ENCODE assay signal across 11 cellular contexts in genomic region chr14:23119362-23120327, GRCh38. TPM values are rescaled to one million over a fixed set of nuclear protein-coding genes. Genes with fewer than 3 reads are reported as not detected.
DNase-seq lines count a peak whose midpoint lies in the region; ATAC-seq, FAIRE-seq and TF ChIP-seq lines count a peak whose summit lies in the region.
"Had no signal": no experiment of that assay in that cellular context is flagged by ENCODE, and none has a peak within 500 bp of the region (broad histone marks: within the 10 kb centered on the region; RNA-seq: fewer than 3 reads in every experiment).

No MANE protein-coding gene starts in this region.

- H3K4me2 ChIP-seq in OCI-LY1 (ENCODE audit: low read length) = peak overlapping the region; percentile 55; the same call in 1 of the 2 replicates
- H3K4me2 ChIP-seq in neural progenitor cell = no peak overlapping the region

- no peaks in the 10 kb centered on the region for H3K9me3 ChIP-seq in OCI-LY1 (ENCODE audit: low read length)
- H3K9me3 ChIP-seq in neural progenitor cell (ENCODE audit: low read depth) = no peaks in the 10 kb centered on the region
- no peaks in the 10 kb centered on the region for H3K9me3 ChIP-seq in heart right ventricle

- 75 to 78% methylated on average over 16 of the region's 16 CpGs for WGBS in heart right ventricle, 2 donors

- H4K20me1 ChIP-seq in OCI-LY1 (ENCODE audit: insufficient read depth, low read length) = no peaks in the 10 kb centered on the region
- no peaks in the 10 kb centered on the region for H4K20me1 ChIP-seq in neural progenitor cell (ENCODE audit: low read depth)

- no peaks in the 10 kb centered on the region for H3K9me3 Mint-ChIP-seq in neural progenitor cell
- H3K9me3 Mint-ChIP-seq in chondrocyte (ENCODE audit: low read depth) = no peaks in the 10 kb centered on the region
- H3K9me3 Mint-ChIP-seq: brain had no signal

- no peak for TF ChIP-seq CTCF in OCI-LY1 (IDR thresholded peaks at IDR 0.05; ENCODE audit: low read length)
- no peak for TF ChIP-seq CTCF in neural progenitor cell (IDR thresholded peaks at IDR 0.05)
- no peak for TF ChIP-seq CTCF in chondrocyte (IDR thresholded peaks at IDR 0.05)
- no peak for TF ChIP-seq CTCF in heart right ventricle (IDR thresholded peaks at IDR 0.05)

- H3K27ac Mint-ChIP-seq in neural progenitor cell (peak overlapping the region; percentile 50), chondrocyte (ENCODE audit: unreplicated experiment) (no peak overlapping the region)

- peaks cover 24% of the 10 kb centered on the region for H3K4me1 ChIP-seq in OCI-LY1 (ENCODE audit: insufficient read depth, low read length, severe bottlenecking)
- H3K4me1 ChIP-seq in neural progenitor cell = peaks cover 18% of the 10 kb centered on the region
- peaks cover 0 to 60% (median 7%) of the 10 kb centered on the region in 9 donors for H3K4me1 ChIP-seq in heart right ventricle

- H3K36me3 ChIP-seq in OCI-LY1 (ENCODE audit: insufficient read depth, low read length) (no peaks in the 10 kb centered on the region), neural progenitor cell (no peaks in the 10 kb centered on the region), heart right ventricle (no peaks in the 10 kb centered on the region)

- no peak for ATAC-seq in GM18870 (IDR thresholded peaks at IDR 0.05; ENCODE audit: unreplicated experiment)
- no peak for ATAC-seq in heart right ventricle

- peak overlapping the region; percentile 8; the same call in 1 of the 2 replicates for H3K9ac ChIP-seq in OCI-LY1 (ENCODE audit: low read length)
- no peak overlapping the region for H3K9ac ChIP-seq in neural progenitor cell

- no peak overlapping the region; the same call in 1 of the 2 replicates for H2AFZ ChIP-seq in OCI-LY1 (ENCODE audit: low read length)
- H2AFZ ChIP-seq in neural progenitor cell (replicated peaks) = peak overlapping the region; percentile 99

- H3K36me3 Mint-ChIP-seq in neural progenitor cell = no peaks in the 10 kb centered on the region
- no peaks in the 10 kb centered on the region for H3K36me3 Mint-ChIP-seq in chondrocyte (ENCODE audit: low read depth)
- H3K36me3 Mint-ChIP-seq: brain had no signal

- peaks cover 6% of the 10 kb centered on the region for H3K27me3 Mint-ChIP-seq in neural progenitor cell (ENCODE audit: insufficient read depth, low read depth)
- no peaks in the 10 kb centered on the region for H3K27me3 Mint-ChIP-seq in chondrocyte (ENCODE audit: low read depth)

- H3K4me3 Mint-ChIP-seq in neural progenitor cell (no peak overlapping the region), chondrocyte (ENCODE audit: unreplicated experiment) (no peak overlapping the region)
- H3K4me3 Mint-ChIP-seq: brain had no signal

- peak; percentile 54 for DNase-seq in GM12892 (ENCODE audit: insufficient read length)
- DNase-seq in activated effector memory CD4-positive, alpha-beta T cell treated with anti-CD3 and anti-CD28 coated beads, Interleukin-2, amount 50 U/mL, for 16 hours = peak; percentile 67
- peak; percentile 38 for DNase-seq in neural progenitor cell (ENCODE audit: low spot score)
- no peak for DNase-seq in NCI-H146 treated with DMSO at 0.1 percent for 48 hours (lab: John Stamatoyannopoulos, UW; ENCODE audit: unreplicated experiment)
- DNase-seq in chondrocyte (ENCODE audit: low spot score) = no peak
- DNase-seq in heart right ventricle = no peak

- H3K27ac ChIP-seq in OCI-LY1 (ENCODE audit: low read depth, low read length, poor library complexity, severe bottlenecking) (peak overlapping the region; percentile 67), neural progenitor cell (peak overlapping the region; percentile 29), heart right ventricle (peak overlapping the region in 1 of 10 donors; percentile 80)
- H3K27ac ChIP-seq: SK-N-MC had no signal

- H3K4me3 ChIP-seq in OCI-LY1 (ENCODE audit: low read depth, low read length, poor library complexity, severe bottlenecking) (no peak overlapping the region), neural progenitor cell (no peak overlapping the region), heart right ventricle (peak overlapping the region in 1 of 10 donors; percentile 41)
- H3K4me3 ChIP-seq: SK-N-MC had no signal

- FAIRE-seq in GM12892 (lab: Jason Lieb, UNC) = peak; percentile 21

- H3K9me2 ChIP-seq in OCI-LY1 (ENCODE audit: low read depth, low read length) = no peaks in the 10 kb centered on the region

- TF ChIP-seq POLR2A in GM12892 (IDR thresholded peaks at IDR 0.05; ENCODE audit: low read depth, low read length) = no peak

- intact Hi-C loops in heart right ventricle (cut with DNase I) = loop anchor here (1.0 to 10.0 kb wide), 8 partner anchors 38 to 185 kb away; partner anchors contain the start of genes BCL2L2 (in 1 of the 10), PPP1R3E (in 1 of the 10) and SLC7A8 (in 1 of the 10)

- H3F3A ChIP-seq in OCI-LY1 (ENCODE audit: insufficient read depth, low read length) = no peaks in the 10 kb centered on the region
- peaks cover 20% of the 10 kb centered on the region for H3F3A ChIP-seq in neural progenitor cell (ENCODE audit: low read depth)

- no peaks in the 10 kb centered on the region for H3K79me2 ChIP-seq in OCI-LY1 (ENCODE audit: insufficient read depth, low read length)
- no peaks in the 10 kb centered on the region for H3K79me2 ChIP-seq in neural progenitor cell (ENCODE audit: low read depth)

- H3K27me3 ChIP-seq in OCI-LY1 (ENCODE audit: insufficient read depth, low read length) (no peaks in the 10 kb centered on the region), neural progenitor cell (no peaks in the 10 kb centered on the region), heart right ventricle (peaks cover 0 to 8% (median 0%) of the 10 kb centered on the region in 7 donors)

- peaks cover 46% of the 10 kb centered on the region for H3K4me1 Mint-ChIP-seq in neural progenitor cell
- H3K4me1 Mint-ChIP-seq in chondrocyte (ENCODE audit: low read depth) = peaks cover 15% of the 10 kb centered on the region

RNA-seq across cellular contexts. Expression of gene CEBPE, which starts 0.6 kb away (rescaled TPM):
- not detected for polyA plus RNA-seq in GM12892 (2012; ENCODE audit: missing spikeins)
- total RNA-seq in neural progenitor cell (ENCODE audit: low replicate concordance) (not detected in 2 replicates), chondrocyte (not detected in 3 replicates), heart right ventricle (under 1 TPM in 1 of 10 donors, not detected in 9; 0.53 TPM)
- polyA plus RNA-seq in heart right ventricle = under 1 TPM in 1 of 2 donors, not detected in 1; 0.07 TPM
- total RNA-seq: M059J had no signal

RNA-seq across cellular contexts. Expression of gene CIROP, which starts 14.9 kb away (rescaled TPM):
- polyA plus RNA-seq in GM12892 (2012; ENCODE audit: missing spikeins) = not detected
- total RNA-seq in neural progenitor cell (ENCODE audit: low replicate concordance) (0.06 TPM in 1 of 2 replicates, not detected in the other), chondrocyte (not detected in 3 replicates), heart right ventricle (not detected)
- polyA plus RNA-seq in heart right ventricle = not detected
- total RNA-seq: M059J had no signal

RNA-seq across cellular contexts. Expression of gene C14orf119, which starts 24.3 kb away (rescaled TPM):
- polyA plus RNA-seq in GM12892 (2012; ENCODE audit: missing spikeins) = 39.9 TPM
- total RNA-seq in neural progenitor cell (ENCODE audit: low replicate concordance) (32.0 and 37.5 TPM in 2 replicates), chondrocyte (51.0 to 56.8 TPM (median 52.5 TPM) in 3 replicates), heart right ventricle (10 to 100 TPM; 22.3 to 35.9 (median 28.4) TPM)
- 10 to 100 TPM in 1 of 2 donors, 1 to 10 TPM in 1; 9.8 to 43.3 TPM for polyA plus RNA-seq in heart right ventricle

RNA-seq across cellular contexts. Expression of gene ACIN1, which starts 24.7 kb away (rescaled TPM):
- 83.9 TPM for polyA plus RNA-seq in GM12892 (2012; ENCODE audit: missing spikeins)
- 184 and 215 TPM in 2 replicates for total RNA-seq in neural progenitor cell (ENCODE audit: low replicate concordance)
- 129 to 169 TPM (median 137 TPM) in 3 replicates for total RNA-seq in chondrocyte
- 10 to 100 TPM; 60.2 to 79.7 (median 68.0) TPM for total RNA-seq in heart right ventricle
- 100 to 1,000 TPM in 1 of 2 donors, 10 to 100 TPM in 1; 35.7 to 119 TPM for polyA plus RNA-seq in heart right ventricle

Comparison
In these comparisons a context has a peak if more than half of its experiments do, and no peak if none do; other contexts are left out.
1. DNase-seq: peak in GM12892 (single experiment), activated effector memory CD4-positive, alpha-beta T cell treated with anti-CD3 and anti-CD28 coated beads, Interleukin-2, amount 50 U/mL, for 16 hours (single experiment) and neural progenitor cell (single experiment); none in NCI-H146 treated with DMSO at 0.1 percent for 48 hours (single experiment), chondrocyte (single experiment) and heart right ventricle (0 of 2).